Comparison of ENCODE assay signal across 23 cellular contexts in the genomic region with DNA sequence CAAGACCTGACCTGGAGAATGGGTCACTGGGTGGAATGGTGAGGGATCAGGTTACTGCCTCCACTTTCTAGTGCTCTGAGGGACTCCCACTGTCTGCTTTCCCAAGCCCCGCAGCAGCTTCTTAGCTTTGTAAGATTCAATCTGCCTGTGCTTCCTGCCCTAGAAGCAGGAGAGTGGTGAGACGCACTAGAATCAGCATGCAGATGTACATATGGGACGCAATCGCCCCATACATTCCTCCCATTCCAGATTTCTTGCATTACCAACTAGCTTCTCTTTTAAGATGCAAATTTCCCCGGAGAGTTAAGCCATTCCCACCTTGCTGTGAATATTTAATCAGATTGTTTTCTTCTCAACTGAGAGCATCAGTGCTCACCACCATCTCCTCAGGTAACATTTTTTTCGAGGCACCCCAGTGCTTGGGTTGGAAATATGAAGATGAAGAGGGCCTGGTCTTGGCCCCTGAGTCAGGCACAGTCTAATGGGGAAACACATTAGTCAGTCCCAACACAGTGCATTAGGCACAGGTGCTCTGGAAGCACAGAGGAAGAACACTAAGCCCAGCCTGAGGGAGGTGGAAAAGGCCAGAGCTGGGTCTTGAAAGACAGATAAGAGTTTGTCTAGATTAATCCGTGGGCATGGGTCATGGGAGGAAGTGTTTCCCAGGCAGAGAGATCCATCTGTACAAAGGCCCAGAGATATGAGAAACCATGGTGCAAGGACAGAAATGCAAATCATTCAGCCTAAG.
DNase-seq lines count a peak whose midpoint lies in the region; ATAC-seq, FAIRE-seq and TF ChIP-seq lines count a peak whose summit lies in the region.
"Had no signal": no experiment of that assay in that cellular context is flagged by ENCODE, and none has a peak within 500 bp of the region (broad histone marks: within the 10 kb centered on the region; RNA-seq: fewer than 3 reads in every experiment).

No MANE protein-coding gene starts in this region.

- H3K36me3 Mint-ChIP-seq in natural killer cell treated with Interleukin-12 subunit alpha and Interleukin-12 subunit beta and Interleukin-15 and Interleukin-18, amount 100 ng/mL, for 72 hours = no peaks in the 10 kb centered on the region

- H3K9me3 Mint-ChIP-seq in natural killer cell treated with Interleukin-12 subunit alpha and Interleukin-12 subunit beta and Interleukin-15 and Interleukin-18, amount 100 ng/mL, for 72 hours = no peaks in the 10 kb centered on the region
- H3K9me3 Mint-ChIP-seq: activated naive CD4-positive, alpha-beta T cell treated with anti-CD3 and anti-CD28 coated beads for 36 hours; T-helper 2 cell treated with Interferon-gamma antibody and Interleukin-4, amounts not matched to agents 5 μg/mL and 100 μg/mL, for 36 hours had no signal

- H3K4me3 ChIP-seq in K562 = no peak overlapping the region
- H3K4me3 ChIP-seq: esophagus muscularis mucosa, left ventricle myocardium inferior, Peyer's patch had no signal

- POLR2A ChIA-PET in K562 (lab: Yijun Ruan, JAX) = interaction anchor here (0.8 to 1.8 kb wide), 3 partner anchors 9 to 75 kb away, joined by 3 to 4 read pairs (median 4); no protein-coding TSS in a partner anchor

- no peak overlapping the region for H3K27ac Mint-ChIP-seq in natural killer cell treated with Interleukin-12 subunit alpha and Interleukin-12 subunit beta and Interleukin-15 and Interleukin-18, amount 100 ng/mL, for 72 hours
- H3K27ac Mint-ChIP-seq: activated naive CD4-positive, alpha-beta T cell treated with anti-CD3 and anti-CD28 coated beads for 36 hours; B cell; T-helper 2 cell treated with Interferon-gamma antibody and Interleukin-4, amounts not matched to agents 5 μg/mL and 100 μg/mL, for 36 hours had no signal

- TF ChIP-seq POLR2A in K562 (conservative IDR thresholded peaks at IDR 0.05) = no peak

- no TSS peak for BruUV-seq in K562 (replicated peaks; lab: Mats Ljungman, UMichigan)

- whole genome bisulfite sequencing in K562 (ENCODE audit: insufficient coverage, low coverage, missing lambda C conversion rate) = 0% methylated on average over 7 of the region's 7 CpGs

- no peak overlapping the region for H3K9ac ChIP-seq in K562 (ENCODE audit: insufficient read depth in 1 of 2, low read depth in 2 of 2, low read length in 2 of 2)

- DNase-seq in EH (ENCODE audit: low read depth) (peak; percentile 49), NCI-H526 treated with DMSO at 0.1 percent for 48 hours (lab: John Stamatoyannopoulos, UW) (peak; percentile 0), K562 (ENCODE audit: extremely low read depth in 1 of 4, low spot score in 3 of 4) (no peak), iris pigment epithelial cell (ENCODE audit: low read depth) (peak; percentile 44), ACHN (no peak), sciatic nerve (ENCODE audit: low spot score) (no peak)
- DNase-seq in stimulated activated CD4-positive, alpha-beta T cell treated with anti-CD3 and anti-CD28 coated beads, Interleukin-2, amount 100 ng/mL, for 24 hours = no peak
- DNase-seq in natural killer cell treated with Interleukin-12 subunit alpha and Interleukin-12 subunit beta and Interleukin-15 and Interleukin-18, amount 100 ng/mL, for 72 hours (ENCODE audit: low spot score) = no peak
- DNase-seq: activated CD4-positive, alpha-beta T cell treated with anti-CD3 and anti-CD28 coated beads for 1 hour; activated naive CD4-positive, alpha-beta T cell treated with anti-CD3 and anti-CD28 coated beads for 36 hours; activated T-cell treated with anti-CD3 and anti-CD28 coated beads, Interleukin-2, amount 50 U/mL, for 48 hours; aorta; DND-41; effector CD4-positive, alpha-beta T cell; KG1; left ventricle myocardium inferior; NCI-H2171; NCI-H774; nucleus accumbens; Peyer's patch had no signal

- H3K4me2 ChIP-seq in K562 (ENCODE audit: insufficient read depth, low read length) = no peak overlapping the region

- H3K36me3 ChIP-seq in K562 (ENCODE audit: control insufficient read depth, insufficient read depth, low read length) = no peaks in the 10 kb centered on the region
- H3K36me3 ChIP-seq: esophagus muscularis mucosa, left ventricle myocardium inferior, Peyer's patch had no signal

- no peaks in the 10 kb centered on the region for H4K20me1 ChIP-seq in K562 (replicated peaks; ENCODE audit: control insufficient read depth, insufficient read depth, low read length)

- TF ChIP-seq CTCF in K562 (IDR thresholded peaks at IDR 0.05 in 2 of 3, conservative IDR thresholded peaks at IDR 0.05 in 1 of 3; ENCODE audit: insufficient read depth in 2 of 3, low read depth in 1 of 3, low read length in 3 of 3) = no peak

- no peaks in the 10 kb centered on the region for H3K4me1 Mint-ChIP-seq in natural killer cell treated with Interleukin-12 subunit alpha and Interleukin-12 subunit beta and Interleukin-15 and Interleukin-18, amount 100 ng/mL, for 72 hours (ENCODE audit: low read depth in 2 of 2)
- H3K4me1 Mint-ChIP-seq: B cell had no signal

- H3K9me3 ChIP-seq in K562 (replicated peaks; ENCODE audit: control insufficient read depth, insufficient read depth, low read depth, low read length) = no peaks in the 10 kb centered on the region
- H3K9me3 ChIP-seq: esophagus muscularis mucosa, left ventricle myocardium inferior, Peyer's patch had no signal

- H3K4me3 Mint-ChIP-seq in natural killer cell treated with Interleukin-12 subunit alpha and Interleukin-12 subunit beta and Interleukin-15 and Interleukin-18, amount 100 ng/mL, for 72 hours = no peak overlapping the region
- H3K4me3 Mint-ChIP-seq: activated naive CD4-positive, alpha-beta T cell treated with anti-CD3 and anti-CD28 coated beads for 36 hours; B cell; T-helper 2 cell treated with Interferon-gamma antibody and Interleukin-4, amounts not matched to agents 5 μg/mL and 100 μg/mL, for 36 hours had no signal

- H2AFZ ChIP-seq in K562 (ENCODE audit: low read depth, low read length) = no peak overlapping the region

- no peaks in the 10 kb centered on the region for H3K9me1 ChIP-seq in K562 (ENCODE audit: control insufficient read depth, insufficient read depth, low read length)

- no peak for TF ChIP-seq EP300 in K562 (IDR thresholded peaks at IDR 0.05; ENCODE audit: low read length)

- H3K27me3 Mint-ChIP-seq in natural killer cell treated with Interleukin-12 subunit alpha and Interleukin-12 subunit beta and Interleukin-15 and Interleukin-18, amount 100 ng/mL, for 72 hours = peaks cover 0 to 7% of the 10 kb centered on the region in 2 donors
- H3K27me3 Mint-ChIP-seq: B cell had no signal

- FAIRE-seq in K562 (lab: Jason Lieb, UNC) = no peak

- H3K79me2 ChIP-seq in K562 (ENCODE audit: control insufficient read depth, insufficient read depth, low read length) = no peaks in the 10 kb centered on the region

- CTCF ChIA-PET in K562 (lab: Yijun Ruan, JAX; ENCODE audit: low intra/inter-chr PET ratio) = no interaction called here

- intact Hi-C loops in K562 (cut with micrococcal nuclease) = no loop called here
- intact Hi-C loops in sciatic nerve (cut with DNase I) = no loop called here

- ATAC-seq in K562 = no peak
- ATAC-seq in sciatic nerve = no peak
- no peak for ATAC-seq in natural killer cell treated with Interleukin-12 subunit alpha and Interleukin-12 subunit beta and Interleukin-15 and Interleukin-18, amount 100 ng/mL, for 72 hours

- in situ Hi-C loops in K562 (cut with MboI) = no loop called here
- in situ Hi-C loops in ACHN (cut with HindIII; ENCODE audit: low pct_ligation_motif_present, low pct_unique_long_range_greater_than_20kb, low sequenced_read_pairs) = no loop called here

- H3K27ac ChIP-seq in K562 (ENCODE audit: extremely low read depth, low read depth, low read length) = no peak overlapping the region
- H3K27ac ChIP-seq: esophagus muscularis mucosa, left ventricle myocardium inferior, Peyer's patch had no signal

- H3K27me3 ChIP-seq in K562 (ENCODE audit: control insufficient read depth in 2 of 2, insufficient read depth in 2 of 2, low read length in 2 of 2) = peaks cover 0 to 6% of the 10 kb centered on the region in 2 experiments; a peak in 2 of 5 replicates
- H3K27me3 ChIP-seq: Peyer's patch had no signal

- TF ChIP-seq RAD21 in K562 (CRISPR knock-in tag; conservative IDR thresholded peaks at IDR 0.05 in 1 of 2, IDR thresholded peaks at IDR 0.05 in 1 of 2) = no peak

- no peaks in the 10 kb centered on the region; a peak in 1 of 5 replicates for H3K4me1 ChIP-seq in K562 (replicated peaks in 1 of 2; ENCODE audit: control insufficient read depth in 2 of 2, insufficient read depth in 2 of 2, low read length in 2 of 2)
- H3K4me1 ChIP-seq: esophagus muscularis mucosa, left ventricle myocardium inferior, Peyer's patch had no signal

TF ChIP-seq in K562, 482 proteins besides CTCF, POLR2A, EP300 and RAD21:
- TF ChIP-seq TCF3 (CRISPR knock-in tag; IDR thresholded peaks at IDR 0.05) = peak; percentile 37; the same call in 1 of the 2 replicates
- no peak for TF ChIP-seq CCNT2 (IDR thresholded peaks at IDR 0.05; ENCODE audit: borderline replicate concordance, extremely low read depth, insufficient read length, low read depth, low read length)
- TF ChIP-seq RBFOX2 (IDR thresholded peaks at IDR 0.05; ENCODE audit: low read depth, low read length) = no peak
- TF ChIP-seq CBFA2T3 (IDR thresholded peaks at IDR 0.05) = peak; percentile 48; the same call in 1 of the 2 replicates
- TF ChIP-seq FOSL1 (tag; conservative IDR thresholded peaks at IDR 0.05) = 0 out of 2 replicates have a peak, but pooled peaks have one; percentile 7
TF ChIP-seq in K562: peak in this region for 3.

Comparison
In these comparisons a context has a peak if more than half of its experiments do, and no peak if none do; other contexts are left out.
1. DNase-seq: peak in EH (single experiment), NCI-H526 treated with DMSO at 0.1 percent for 48 hours (single experiment) and iris pigment epithelial cell (single experiment); none in K562 (0 of 4), ACHN (single experiment), sciatic nerve (single experiment), stimulated activated CD4-positive, alpha-beta T cell treated with anti-CD3 and anti-CD28 coated beads, Interleukin-2, amount 100 ng/mL, for 24 hours (0 of 2) and natural killer cell treated with Interleukin-12 subunit alpha and Interleukin-12 subunit beta and Interleukin-15 and Interleukin-18, amount 100 ng/mL, for 72 hours (single experiment).